Comparison of ENCODE assay signal across 8 cellular contexts in the genomic region with DNA sequence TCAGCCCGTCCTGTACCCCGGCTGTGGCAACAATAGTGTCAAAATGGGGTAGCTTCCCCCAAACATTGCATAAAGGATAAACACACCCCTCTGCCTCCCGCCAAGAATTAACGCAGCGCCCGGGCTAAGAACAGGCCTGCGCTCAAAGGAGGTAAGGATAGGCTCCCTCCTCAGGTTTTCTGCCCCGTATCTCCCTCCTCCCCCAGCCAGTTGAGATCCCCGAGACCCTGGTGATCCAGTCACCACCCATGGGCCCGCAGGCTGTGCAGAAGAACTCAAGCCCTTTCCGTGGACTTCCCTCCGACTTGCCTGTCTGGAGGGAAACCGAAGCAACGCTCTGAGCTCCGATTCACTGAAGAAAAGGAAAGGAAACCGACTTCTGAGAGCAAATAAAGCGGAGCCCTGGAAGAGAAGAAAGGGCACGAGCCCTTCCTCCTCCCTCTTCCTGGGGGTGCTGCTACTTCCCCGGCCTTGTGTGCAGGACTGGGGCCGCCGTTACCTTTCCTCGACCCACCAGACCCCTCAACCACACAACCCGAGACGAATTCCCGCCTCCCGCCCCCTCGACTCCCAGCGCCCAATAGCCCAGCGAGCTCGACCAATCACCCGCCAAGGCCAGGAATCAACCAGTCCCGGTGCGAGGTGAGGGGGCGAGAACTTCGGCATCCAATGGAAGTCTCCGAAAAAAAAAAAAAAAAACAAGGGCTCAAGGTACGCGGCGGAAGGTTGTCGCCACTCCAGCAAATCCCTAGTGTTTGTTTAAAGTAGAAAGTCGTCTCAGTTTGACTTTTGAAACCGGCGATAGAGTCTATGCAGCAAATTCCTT. TPM values are rescaled to one million over a fixed set of nuclear protein-coding genes. Genes with fewer than 3 reads are reported as not detected.
A peak's percentile ranks its signal among the peaks of the same experiment; 100 is the strongest.
DNase-seq lines count a peak whose midpoint lies in the region; ATAC-seq and TF ChIP-seq lines count a peak whose summit lies in the region.

BRIP1 (minus strand) TSS at position 554 of the 826 bp plus-strand sequence. CDS start 1,989 bp downstream, outside the sequence.

- peak within 1 kb of the TSS; percentile 96 for H3K4me3 Mint-ChIP-seq in activated CD4-positive, alpha-beta T cell treated with anti-CD3 and anti-CD28 coated beads for 36 hours

- no peak for TF ChIP-seq CTCF in BJ (IDR thresholded peaks at IDR 0.05; ENCODE audit: insufficient read depth, low read depth, low read length)
- TF ChIP-seq CTCF in coronary artery (IDR thresholded peaks at IDR 0.05), result no peak

- H3K36me3 Mint-ChIP-seq in activated CD4-positive, alpha-beta T cell treated with anti-CD3 and anti-CD28 coated beads for 36 hours (ENCODE audit: low read depth), result peaks cover 12% of the 10 kb centered on the region

- H3K36me3 ChIP-seq in BJ (ENCODE audit: control insufficient read depth, insufficient read depth, low read length), result no peaks in the 10 kb centered on the region

- POLR2A ChIA-PET in BJ (lab: Charles Lee), result interaction anchor here (0.6 to 0.7 kb wide), 4 partner anchors 13 to 1328 kb away, joined by 4 to 19 read pairs (median 9); no protein-coding TSS in a partner anchor
- POLR2A ChIA-PET in activated CD4-positive, alpha-beta T cell treated with anti-CD3 and anti-CD28 coated beads for 36 hours (lab: Charles Lee), result interaction anchor here (0.6 to 2.2 kb wide), 7 partner anchors 10 to 1264 kb away, joined by 3 to 9 read pairs (median 3); no protein-coding TSS in a partner anchor

- DNase-seq in BJ (ENCODE audit: low read depth) (peak; percentile 71), NCI-H524 treated with DMSO at 0.1 percent for 48 hours (lab: John Stamatoyannopoulos, UW) (peak; percentile 68), coronary artery (ENCODE audit: low spot score) (peak; percentile 93), left kidney (ENCODE audit: low read depth, low spot score) (peak; percentile 99)
- DNase-seq in activated CD4-positive, alpha-beta T cell treated with anti-CD3 and anti-CD28 coated beads for 36 hours, result peak; percentile 95
- peak; percentile 92 for DNase-seq in stimulated activated CD4-positive, alpha-beta T cell treated with anti-CD3 and anti-CD28 coated beads, Interleukin-1b, Interleukin-23, amount 100 ng/mL, for 48 hours

- CTCF ChIA-PET in BJ (lab: Yijun Ruan, JAX), result interaction anchor here (0.6 to 0.7 kb wide), 2 partner anchors 246 to 253 kb away, joined by 3 read pairs; no protein-coding TSS in a partner anchor
- CTCF ChIA-PET in activated CD4-positive, alpha-beta T cell treated with anti-CD3 and anti-CD28 coated beads for 36 hours (lab: Charles Lee), result interaction anchor here (0.5 to 2.6 kb wide), 8 partner anchors 7 to 718 kb away, joined by 3 to 12 read pairs (median 4); no protein-coding TSS in a partner anchor

- H3K4me3 ChIP-seq in BJ (ENCODE audit: low read depth, low read length) (peak within 1 kb of the TSS; percentile 72), coronary artery (peak within 1 kb of the TSS; percentile 75)

- no peaks in the 10 kb centered on the region for H3K9me3 Mint-ChIP-seq in activated CD4-positive, alpha-beta T cell treated with anti-CD3 and anti-CD28 coated beads for 36 hours (ENCODE audit: low read depth)

- no peaks in the 10 kb centered on the region for H3K27me3 ChIP-seq in BJ (ENCODE audit: control insufficient read depth, insufficient read depth, low read length)

- H3K27ac ChIP-seq in coronary artery, result peak within 1 kb of the TSS; percentile 79 to 81

- intact Hi-C loops in activated CD4-positive, alpha-beta T cell treated with anti-CD3 and anti-CD28 coated beads for 36 hours (cut with DNase I, micrococcal nuclease), result loop anchor here (1.0 to 2.0 kb wide), 5 partner anchors 64 to 246 kb away; partner anchors contain the start of genes INTS2 (in 2 of the 2) and MED13 (in 1 of the 2)

- ATAC-seq in GM19324 (IDR thresholded peaks at IDR 0.05; ENCODE audit: low FRiP score, unreplicated experiment) (peak; percentile 94), HG03460 (IDR thresholded peaks at IDR 0.05; ENCODE audit: unreplicated experiment) (peak; percentile 88)
- peak; percentile 97 for ATAC-seq in activated CD4-positive, alpha-beta T cell treated with anti-CD3 and anti-CD28 coated beads for 36 hours

- no peaks in the 10 kb centered on the region for H3K27me3 Mint-ChIP-seq in activated CD4-positive, alpha-beta T cell treated with anti-CD3 and anti-CD28 coated beads for 36 hours

- peak within 1 kb of the TSS; percentile 91 for H3K27ac Mint-ChIP-seq in activated CD4-positive, alpha-beta T cell treated with anti-CD3 and anti-CD28 coated beads for 36 hours

- peaks cover 26% of the 10 kb centered on the region for H3K4me1 Mint-ChIP-seq in activated CD4-positive, alpha-beta T cell treated with anti-CD3 and anti-CD28 coated beads for 36 hours

RNA-seq across cellular contexts. Expression of gene BRIP1, which starts in this region (rescaled TPM):
- polyA plus RNA-seq in BJ (2011; rRNA removed), result 2.9 and 6.2 TPM in 2 replicates
- 6.8 and 8.3 TPM in 2 replicates for polyA minus RNA-seq in BJ (2011; rRNA and poly(A)+ RNA removed)
- total RNA-seq in activated CD4-positive, alpha-beta T cell treated with anti-CD3 and anti-CD28 coated beads for 36 hours, result 10 to 100 TPM; 15.4 to 16.2 TPM

Comparison
In these comparisons a context has a peak if more than half of its experiments do, and no peak if none do; other contexts are left out.
1. Peak in every context shown above with its lines: DNase-seq, ATAC-seq, H3K4me3 ChIP-seq and H3K27ac ChIP-seq.